17 cellular contexts compared by ENCODE assay signal in the genomic region with DNA sequence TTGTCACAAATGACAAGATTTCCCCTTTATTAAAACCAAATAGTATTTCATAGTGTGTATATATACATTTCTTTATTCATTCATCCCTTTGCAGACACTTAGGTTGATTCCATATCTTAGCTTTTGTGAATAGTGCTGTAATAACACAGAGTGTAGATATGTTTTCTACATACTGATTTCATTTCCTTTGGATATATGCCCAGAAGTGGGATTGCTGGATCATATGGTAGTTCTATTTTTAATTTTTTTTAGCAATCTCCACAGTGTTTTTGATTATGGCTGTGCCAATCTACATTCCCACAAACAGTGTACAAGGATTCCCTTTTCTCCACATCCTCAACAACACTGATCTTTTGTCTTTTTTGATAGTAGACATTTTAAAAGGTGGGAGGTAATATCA. TPM values are rescaled to one million over a fixed set of nuclear protein-coding genes. Genes with fewer than 3 reads are reported as not detected.
DNase-seq lines count a peak whose midpoint lies in the region; ATAC-seq, FAIRE-seq and TF ChIP-seq lines count a peak whose summit lies in the region.
"Had no signal": no experiment of that assay in that cellular context is flagged by ENCODE, and none has a peak within 500 bp of the region (broad histone marks: within the 10 kb centered on the region; RNA-seq: fewer than 3 reads in every experiment).

No MANE protein-coding gene starts in this region.

- no peaks in the 10 kb centered on the region for H3K9me3 ChIP-seq in adipocyte (ENCODE audit: control insufficient read depth, low read length)
- H3K9me3 ChIP-seq in pancreas = no peaks in the 10 kb centered on the region
- no peaks in the 10 kb centered on the region for H3K9me3 ChIP-seq in kidney (ENCODE audit: control insufficient read depth in 1 of 2, low read length in 2 of 2)
- H3K9me3 ChIP-seq: A549 had no signal

- ATAC-seq in pancreas = no peak
- ATAC-seq in activated CD8-positive, alpha-beta T cell treated with anti-CD3 and anti-CD28 coated beads for 36 hours = no peak
- ATAC-seq: A549, HCT116, PC-3 had no signal

- DNase-seq in H54 (ENCODE audit: insufficient read length, low spot score) = no peak
- peak; percentile 76 for DNase-seq in adipocyte (ENCODE audit: low read depth)
- DNase-seq in fibroblast of gingiva (ENCODE audit: low read depth) = peak; percentile 70
- DNase-seq in pancreas = no peak
- DNase-seq in NCI-H1048 (lab: John Stamatoyannopoulos, UW) = no peak
- DNase-seq in iPS-NIHi7 (ENCODE audit: extremely low spot score) = no peak
- DNase-seq in activated CD8-positive, alpha-beta T cell treated with anti-CD3 and anti-CD28 coated beads for 36 hours = no peak
- DNase-seq in kidney = no peak
- DNase-seq: COR-L47, DMS153, NCI-H1417 treated with DMSO at 0.1 percent for 48 hours, NCI-H2081, NCI-H2227 treated with DMSO at 0.1 percent for 48 hours, PC-3 had no signal

- H3K4me3 ChIP-seq in adipocyte (ENCODE audit: low read length) = no peak overlapping the region
- no peak overlapping the region for H3K4me3 ChIP-seq in pancreas
- no peak overlapping the region for H3K4me3 ChIP-seq in kidney (ENCODE audit: low read length in 2 of 2)
- H3K4me3 ChIP-seq: A549 had no signal

- no peaks in the 10 kb centered on the region for H3K36me3 ChIP-seq in adipocyte (ENCODE audit: control insufficient read depth, insufficient read depth, low read length, severe bottlenecking)
- no peaks in the 10 kb centered on the region for H3K36me3 ChIP-seq in pancreas
- H3K36me3 ChIP-seq in kidney (ENCODE audit: control insufficient read depth in 1 of 2, insufficient read depth in 2 of 2, low read length in 2 of 2) = no peaks in the 10 kb centered on the region

- H3K27ac Mint-ChIP-seq in activated CD8-positive, alpha-beta T cell treated with anti-CD3 and anti-CD28 coated beads for 36 hours = no peak overlapping the region
- H3K27ac Mint-ChIP-seq: CD14-positive monocyte had no signal

- TF ChIP-seq CTCF in pancreas (IDR thresholded peaks at IDR 0.05) = no peak
- TF ChIP-seq CTCF in activated CD8-positive, alpha-beta T cell treated with anti-CD3 and anti-CD28 coated beads for 36 hours (IDR thresholded peaks at IDR 0.05) = no peak
- no peak for TF ChIP-seq CTCF in kidney (IDR thresholded peaks at IDR 0.05; ENCODE audit: borderline replicate concordance, extremely low read depth, insufficient read depth)

- CTCF ChIA-PET in activated CD8-positive, alpha-beta T cell treated with anti-CD3 and anti-CD28 coated beads for 36 hours (lab: Charles Lee) = no interaction called here

- no peak for TF ChIP-seq POLR2A in H54 (IDR thresholded peaks at IDR 0.05; ENCODE audit: low read depth, low read length)

- H3K9ac ChIP-seq in adipocyte (ENCODE audit: low read length) (no peak overlapping the region), kidney (ENCODE audit: low read length in 2 of 2) (no peak overlapping the region)

- H3K36me3 Mint-ChIP-seq in activated CD8-positive, alpha-beta T cell treated with anti-CD3 and anti-CD28 coated beads for 36 hours (ENCODE audit: low read depth) = no peaks in the 10 kb centered on the region
- H3K36me3 Mint-ChIP-seq: CD14-positive monocyte had no signal

- H3K4me1 ChIP-seq in adipocyte (ENCODE audit: control insufficient read depth, insufficient read depth, low read length) (peaks cover 23% of the 10 kb centered on the region), pancreas (no peaks in the 10 kb centered on the region), kidney (ENCODE audit: control insufficient read depth in 1 of 2, insufficient read depth in 1 of 2, low read depth in 1 of 2, low read length in 2 of 2) (no peaks in the 10 kb centered on the region)
- H3K4me1 ChIP-seq: A549 had no signal

- H3K27me3 ChIP-seq in adipocyte (replicated peaks; ENCODE audit: control insufficient read depth, insufficient read depth, low read length) (no peaks in the 10 kb centered on the region), pancreas (no peaks in the 10 kb centered on the region)

- H3K27ac ChIP-seq in pancreas (no peak overlapping the region), kidney (ENCODE audit: low read depth in 2 of 2, low read length in 2 of 2) (no peak overlapping the region)
- H3K27ac ChIP-seq: A549 had no signal

- POLR2A ChIA-PET in activated CD8-positive, alpha-beta T cell treated with anti-CD3 and anti-CD28 coated beads for 36 hours (lab: Charles Lee) = no interaction called here

- peaks cover 6% of the 10 kb centered on the region for H3K27me3 Mint-ChIP-seq in activated CD8-positive, alpha-beta T cell treated with anti-CD3 and anti-CD28 coated beads for 36 hours

- no peak overlapping the region for H3K4me3 Mint-ChIP-seq in activated CD8-positive, alpha-beta T cell treated with anti-CD3 and anti-CD28 coated beads for 36 hours
- H3K4me3 Mint-ChIP-seq: CD14-positive monocyte had no signal

- FAIRE-seq in H54 (lab: Jason Lieb, UNC) = peak; percentile 43
- peak; percentile 13 for FAIRE-seq in pancreas (lab: Jason Lieb, UNC)
- no peak for FAIRE-seq in kidney (lab: Jason Lieb, UNC)
- FAIRE-seq: A549 had no signal

- no peaks in the 10 kb centered on the region for H3K4me1 Mint-ChIP-seq in activated CD8-positive, alpha-beta T cell treated with anti-CD3 and anti-CD28 coated beads for 36 hours (ENCODE audit: low read depth)
- H3K4me1 Mint-ChIP-seq: CD14-positive monocyte had no signal

- H3K9me3 Mint-ChIP-seq in activated CD8-positive, alpha-beta T cell treated with anti-CD3 and anti-CD28 coated beads for 36 hours = no peaks in the 10 kb centered on the region

- intact Hi-C loops in pancreas (cut with DNase I) (no loop called here), kidney (cut with DNase I) (no loop called here)
- intact Hi-C loops in activated CD8-positive, alpha-beta T cell treated with anti-CD3 and anti-CD28 coated beads for 36 hours (cut with micrococcal nuclease) = no loop called here

RNA-seq across cellular contexts. Expression of gene CSTF2T, which starts 46.4 kb away (rescaled TPM):
- total RNA-seq in pancreas (10 to 100 TPM in 3 of 6 donors, 1 to 10 TPM in 3; 5.9 to 13.2 (median 9.3) TPM), kidney (24.9 TPM)
- polyA plus RNA-seq in pancreas (1 to 10 TPM; 4.2 to 7.8 TPM), kidney (ENCODE audit: insufficient read depth, low read depth, low replicate concordance) (11.2 TPM)
- total RNA-seq in activated CD8-positive, alpha-beta T cell treated with anti-CD3 and anti-CD28 coated beads for 36 hours = 10 to 100 TPM; 21.2 to 21.7 TPM

Comparison
In these comparisons a context has a peak if more than half of its experiments do, and no peak if none do; other contexts are left out.
1. DNase-seq: peak in adipocyte (single experiment) and fibroblast of gingiva (single experiment); none in H54 (single experiment), pancreas (0 of 6), NCI-H1048 (single experiment), iPS-NIHi7 (single experiment), activated CD8-positive, alpha-beta T cell treated with anti-CD3 and anti-CD28 coated beads for 36 hours (single experiment) and kidney (single experiment).